15 cellular contexts compared by ENCODE assay signal in the genomic region with DNA sequence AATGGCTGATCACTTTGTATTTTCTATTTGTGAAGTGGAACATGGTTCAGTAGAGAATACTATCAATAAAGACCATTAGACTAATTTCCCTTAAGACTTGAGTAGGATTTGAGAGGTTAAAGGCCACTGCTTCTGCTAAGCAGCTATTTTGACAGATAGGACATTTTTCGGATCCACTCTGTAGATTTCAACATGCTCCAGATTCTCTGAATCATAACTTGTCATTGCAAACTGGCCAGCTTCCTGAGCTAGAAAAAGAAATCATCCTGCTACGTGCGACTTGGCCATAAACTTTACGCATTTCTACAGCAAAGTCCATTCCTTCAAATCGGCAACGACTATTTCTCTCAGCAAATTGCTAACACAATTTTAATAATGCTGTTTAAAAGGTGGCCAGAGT. TPM values are rescaled to one million over a fixed set of nuclear protein-coding genes. Genes with fewer than 3 reads are reported as not detected.
A peak's percentile ranks its signal among the peaks of the same experiment; 100 is the strongest.
DNase-seq lines count a peak whose midpoint lies in the region; ATAC-seq and TF ChIP-seq lines count a peak whose summit lies in the region.
"Had no signal": no experiment of that assay in that cellular context is flagged by ENCODE, and none has a peak within 500 bp of the region (broad histone marks: within the 10 kb centered on the region; RNA-seq: fewer than 3 reads in every experiment).

No MANE protein-coding gene starts in this region.

- H3K4ac ChIP-seq in IMR-90 (ENCODE audit: low read depth, low read length), result no peak overlapping the region

- ATAC-seq in IMR-90 (ENCODE audit: low read depth) (no peak), gastrocnemius medialis (no peak), aorta (ENCODE audit: low FRiP score) (no peak)

- no peaks in the 10 kb centered on the region for H3K79me1 ChIP-seq in IMR-90 (ENCODE audit: low read depth in 1 of 2, low read length in 2 of 2)

- H3K56ac ChIP-seq in IMR-90 (ENCODE audit: extremely low read depth, insufficient read depth, low read length), result no peak overlapping the region

- in situ Hi-C loops in IMR-90 (cut with MboI; ENCODE audit: low sequenced_read_pairs) (no loop called here), gastrocnemius medialis (cut with MboI; ENCODE audit: low sequenced_read_pairs in 4 of 4) (no loop called here)

- POLR2A ChIA-PET in IMR-90 (lab: Charles Lee; ENCODE audit: unreplicated experiment), result no interaction called here

- peaks cover 3% of the 10 kb centered on the region; the same call in 1 of the 2 replicates for H3K9me1 ChIP-seq in IMR-90 (ENCODE audit: insufficient read depth, low read length)

- no peak overlapping the region for H2AK9ac ChIP-seq in IMR-90 (replicated peaks; ENCODE audit: low read depth, low read length, poor library complexity)

- 73% methylated on average over 2 of the region's 6 CpGs; no CpG with 5 or more reads in 1 of the 2 experiments for WGBS in IMR-90 (ENCODE audit: extremely low coverage in 2 of 2, insufficient read length in 1 of 2), 2 experiments
- 56% methylated on average over 6 of the region's 6 CpGs for WGBS in smooth muscle cell (ENCODE audit: low lambda C conversion rate)
- 86 to 89% methylated on average over 6 of the region's 6 CpGs for WGBS in aorta, 2 donors

- TF ChIP-seq RAD21 in IMR-90 (IDR thresholded peaks at IDR 0.05; ENCODE audit: low read length), result no peak

- TF ChIP-seq CTCF in IMR-90 (conservative IDR thresholded peaks at IDR 0.05; ENCODE audit: low read depth, low read length) (no peak), choroid plexus epithelial cell (conservative IDR thresholded peaks at IDR 0.05; ENCODE audit: low read depth, low read length) (no peak), smooth muscle cell (IDR thresholded peaks at IDR 0.05; ENCODE audit: borderline replicate concordance, insufficient read depth, poor library complexity, severe bottlenecking) (no peak), gastrocnemius medialis (IDR thresholded peaks at IDR 0.05 in 4 of 5, conservative IDR thresholded peaks at IDR 0.05 in 1 of 5) (no peak), Peyer's patch (IDR thresholded peaks at IDR 0.05) (no peak)

- H2BK20ac ChIP-seq in IMR-90 (ENCODE audit: low read depth, low read length), result no peak overlapping the region

- H3K9me3 ChIP-seq in IMR-90 (ENCODE audit: control insufficient read depth, insufficient read depth, low read length), result no peaks in the 10 kb centered on the region
- no peaks in the 10 kb centered on the region for H3K9me3 ChIP-seq in smooth muscle cell (replicated peaks; ENCODE audit: low read depth)
- H3K9me3 ChIP-seq in gastrocnemius medialis, result no peaks in the 10 kb centered on the region
- no peaks in the 10 kb centered on the region for H3K9me3 ChIP-seq in aorta (ENCODE audit: control insufficient read depth, low read length)
- H3K9me3 ChIP-seq in Peyer's patch, result no peaks in the 10 kb centered on the region
- H3K9me3 ChIP-seq: BLaER1 treated with 17β-estradiol and CSF1 and Interleukin-3, amounts not matched to agents 10 nM and 100 nM; HAP-1 had no signal

- no TSS peak for BruUV-seq in IMR-90 (replicated peaks; lab: Mats Ljungman, UMichigan)

- no peak overlapping the region for H3K23ac ChIP-seq in IMR-90 (ENCODE audit: low read depth, low read length)

- TF ChIP-seq POLR2A in IMR-90 (IDR thresholded peaks at IDR 0.05; ENCODE audit: low read depth, low read length) (no peak), gastrocnemius medialis (IDR thresholded peaks at IDR 0.05) (no peak), Peyer's patch (IDR thresholded peaks at IDR 0.05) (no peak)

- H3K4me3 ChIP-seq in IMR-90 (ENCODE audit: insufficient read depth, low read depth, low read length), result no peak overlapping the region
- H3K4me3 ChIP-seq in choroid plexus epithelial cell (ENCODE audit: low read depth, low read length), result no peak overlapping the region
- H3K4me3 ChIP-seq in smooth muscle cell, result no peak overlapping the region
- no peak overlapping the region for H3K4me3 ChIP-seq in gastrocnemius medialis
- H3K4me3 ChIP-seq in aorta (ENCODE audit: low read length in 2 of 2), result no peak overlapping the region
- H3K4me3 ChIP-seq in Peyer's patch, result no peak overlapping the region
- H3K4me3 ChIP-seq: BLaER1 treated with 17β-estradiol and CSF1 and Interleukin-3, amounts not matched to agents 10 nM and 100 nM; HAP-1 had no signal

- no peak overlapping the region for H2AK5ac ChIP-seq in IMR-90 (ENCODE audit: low read depth, low read length)

- intact Hi-C loops in IMR-90 (cut with micrococcal nuclease) (no loop called here), gastrocnemius medialis (cut with DNase I; ENCODE audit: low total_unique reads) (no loop called here), aorta (cut with DNase I) (no loop called here)

- no peak overlapping the region for H3K4me2 ChIP-seq in IMR-90 (ENCODE audit: low read depth, low read length)
- H3K4me2 ChIP-seq in smooth muscle cell, result peak overlapping the region; percentile 8
- H3K4me2 ChIP-seq: BLaER1 treated with 17β-estradiol and CSF1 and Interleukin-3, amounts not matched to agents 10 nM and 100 nM had no signal

- H3K9ac ChIP-seq in IMR-90 (ENCODE audit: low read depth, low read length) (no peak overlapping the region), smooth muscle cell (ENCODE audit: low read depth) (no peak overlapping the region)
- H3K9ac ChIP-seq: BLaER1 treated with 17β-estradiol and CSF1 and Interleukin-3, amounts not matched to agents 10 nM and 100 nM had no signal

- no peak overlapping the region for H4K5ac ChIP-seq in IMR-90 (ENCODE audit: low read depth, low read length)

- no peak overlapping the region for H2BK5ac ChIP-seq in IMR-90 (ENCODE audit: low read depth, low read length, poor library complexity, severe bottlenecking)

- dilution Hi-C loops in IMR-90 (cut with HindIII; ENCODE audit: low sequenced_read_pairs, unreplicated experiment), result no loop called here

- no peak overlapping the region for H3K18ac ChIP-seq in IMR-90 (ENCODE audit: low read depth, low read length)

- H3K14ac ChIP-seq in IMR-90 (replicated peaks; ENCODE audit: low read depth, low read length), result no peak overlapping the region

- H3K79me2 ChIP-seq in smooth muscle cell (ENCODE audit: low read depth), result no peaks in the 10 kb centered on the region

- H3K36me3 ChIP-seq in IMR-90 (ENCODE audit: control insufficient read depth, insufficient read depth, low read length), result peaks cover 12% of the 10 kb centered on the region
- H3K36me3 ChIP-seq in smooth muscle cell (ENCODE audit: low read depth), result no peaks in the 10 kb centered on the region
- no peaks in the 10 kb centered on the region for H3K36me3 ChIP-seq in gastrocnemius medialis
- peaks cover 0 to 4% of the 10 kb centered on the region in 2 donors for H3K36me3 ChIP-seq in aorta (ENCODE audit: control insufficient read depth in 1 of 2, insufficient read depth in 2 of 2, low read length in 1 of 2)
- peaks cover 0 to 27% (median 0%) of the 10 kb centered on the region in 3 donors for H3K36me3 ChIP-seq in Peyer's patch
- H3K36me3 ChIP-seq: HAP-1 had no signal

- H3K27me3 ChIP-seq in IMR-90 (ENCODE audit: control insufficient read depth, insufficient read depth, low read length) (no peaks in the 10 kb centered on the region), smooth muscle cell (ENCODE audit: low read depth) (no peaks in the 10 kb centered on the region), gastrocnemius medialis (no peaks in the 10 kb centered on the region), aorta (ENCODE audit: control insufficient read depth in 1 of 2, insufficient read depth in 2 of 2, low read length in 1 of 2) (no peaks in the 10 kb centered on the region), Peyer's patch (no peaks in the 10 kb centered on the region)
- H3K27me3 ChIP-seq: BLaER1 treated with 17β-estradiol and CSF1 and Interleukin-3, amounts not matched to agents 10 nM and 100 nM had no signal

- H4K20me1 ChIP-seq in IMR-90 (ENCODE audit: insufficient read depth, low read length), result no peaks in the 10 kb centered on the region
- H4K20me1 ChIP-seq in smooth muscle cell (ENCODE audit: low read depth), result no peaks in the 10 kb centered on the region

- peak; percentile 20 for DNase-seq in IMR-90
- peak; percentile 42 for DNase-seq in choroid plexus epithelial cell (ENCODE audit: low read depth)
- peak; percentile 62 for DNase-seq in iris pigment epithelial cell (ENCODE audit: low read depth)
- DNase-seq in smooth muscle cell (lab: John Stamatoyannopoulos, UW; ENCODE audit: unreplicated experiment), result no peak
- no peak for DNase-seq in gastrocnemius medialis
- DNase-seq in aorta, result no peak
- DNase-seq in retina, result no peak
- no peak for DNase-seq in Peyer's patch
- DNase-seq: ACHN; CD4-positive, CD25-positive, alpha-beta regulatory T cell; DMS53; GF-D8; GOT3 had no signal

- H4K91ac ChIP-seq in IMR-90 (ENCODE audit: insufficient read depth, low read depth, low read length), result no peak overlapping the region

- H2AFZ ChIP-seq in IMR-90 (replicated peaks; ENCODE audit: low read length, poor library complexity) (no peak overlapping the region), smooth muscle cell (ENCODE audit: low read depth) (no peak overlapping the region)

- CTCF ChIA-PET in IMR-90 (lab: Yijun Ruan, JAX), result no interaction called here

- no peak overlapping the region for H2BK15ac ChIP-seq in IMR-90 (ENCODE audit: low read depth, low read length)

- H2BK120ac ChIP-seq in IMR-90 (ENCODE audit: low read depth, low read length), result no peak overlapping the region

- no peak overlapping the region for H3K27ac ChIP-seq in IMR-90 (ENCODE audit: insufficient read depth, low read length)
- H3K27ac ChIP-seq in smooth muscle cell (ENCODE audit: low read depth), result peak overlapping the region; percentile 64
- H3K27ac ChIP-seq in gastrocnemius medialis, result no peak overlapping the region
- H3K27ac ChIP-seq in aorta (ENCODE audit: low read depth in 1 of 2, low read length in 2 of 2), result no peak overlapping the region
- H3K27ac ChIP-seq in Peyer's patch, result no peak overlapping the region
- H3K27ac ChIP-seq: BLaER1 treated with 17β-estradiol and CSF1 and Interleukin-3, amounts not matched to agents 10 nM and 100 nM had no signal

- H3F3A ChIP-seq in smooth muscle cell (ENCODE audit: low read depth), result no peaks in the 10 kb centered on the region

- H3K4me1 ChIP-seq in IMR-90 (ENCODE audit: control insufficient read depth, insufficient read depth, low read length) (0 out of 2 replicates have a peak, but pooled peaks cover 3% of the 10 kb centered on the region), smooth muscle cell (ENCODE audit: low read depth) (peaks cover 1% of the 10 kb centered on the region), gastrocnemius medialis (peaks cover 4 to 6% of the 10 kb centered on the region in 2 donors), aorta (ENCODE audit: control insufficient read depth in 1 of 2, insufficient read depth in 2 of 2, low read length in 2 of 2) (peaks cover 0 to 4% of the 10 kb centered on the region in 2 donors), Peyer's patch (no peaks in the 10 kb centered on the region)
- H3K4me1 ChIP-seq: BLaER1 treated with 17β-estradiol and CSF1 and Interleukin-3, amounts not matched to agents 10 nM and 100 nM; HAP-1 had no signal

- H4K8ac ChIP-seq in IMR-90 (ENCODE audit: low read depth in 2 of 2, low read length in 2 of 2), result no peak overlapping the region

RNA-seq across cellular contexts. Expression of a gene that starts 55.2 kb away (rescaled TPM):
- total RNA-seq in IMR-90 (2012; rRNA removed) (4.8 and 8.1 TPM in 2 replicates), smooth muscle cell (40.2 and 51.1 TPM in 2 replicates), gastrocnemius medialis (10 to 100 TPM; 17.3 to 38.6 (median 30.9) TPM), aorta (10 to 100 TPM; 41.3 to 48.7 TPM), Peyer's patch (100 to 1,000 TPM in 1 of 4 donors, 10 to 100 TPM in 3; 21.5 to 137 (median 83.4) TPM)
- polyA plus RNA-seq in IMR-90 (2012; rRNA removed) (9.0 and 10.5 TPM in 2 replicates), smooth muscle cell (27.8 and 34.0 TPM in 2 replicates), aorta (10 to 100 TPM; 36.0 to 48.0 TPM)
- polyA plus RNA-seq in IMR-90 (2012; cell fraction: cytosol; rRNA removed), result 3.4 and 5.8 TPM in 2 replicates
- polyA plus RNA-seq in IMR-90 (2012; cell fraction: nucleus; rRNA removed; ENCODE audit: low replicate concordance), result 1.1 and 4.5 TPM in 2 replicates

Comparison
In these comparisons a context has a peak if more than half of its experiments do, and no peak if none do; other contexts are left out.
1. DNase-seq: peak in IMR-90 (single experiment), choroid plexus epithelial cell (single experiment) and iris pigment epithelial cell (single experiment); none in smooth muscle cell (single experiment), gastrocnemius medialis (0 of 2), aorta (0 of 2), retina (single experiment) and Peyer's patch (0 of 3).